16 cellular contexts compared by ENCODE assay signal in the genomic region with DNA sequence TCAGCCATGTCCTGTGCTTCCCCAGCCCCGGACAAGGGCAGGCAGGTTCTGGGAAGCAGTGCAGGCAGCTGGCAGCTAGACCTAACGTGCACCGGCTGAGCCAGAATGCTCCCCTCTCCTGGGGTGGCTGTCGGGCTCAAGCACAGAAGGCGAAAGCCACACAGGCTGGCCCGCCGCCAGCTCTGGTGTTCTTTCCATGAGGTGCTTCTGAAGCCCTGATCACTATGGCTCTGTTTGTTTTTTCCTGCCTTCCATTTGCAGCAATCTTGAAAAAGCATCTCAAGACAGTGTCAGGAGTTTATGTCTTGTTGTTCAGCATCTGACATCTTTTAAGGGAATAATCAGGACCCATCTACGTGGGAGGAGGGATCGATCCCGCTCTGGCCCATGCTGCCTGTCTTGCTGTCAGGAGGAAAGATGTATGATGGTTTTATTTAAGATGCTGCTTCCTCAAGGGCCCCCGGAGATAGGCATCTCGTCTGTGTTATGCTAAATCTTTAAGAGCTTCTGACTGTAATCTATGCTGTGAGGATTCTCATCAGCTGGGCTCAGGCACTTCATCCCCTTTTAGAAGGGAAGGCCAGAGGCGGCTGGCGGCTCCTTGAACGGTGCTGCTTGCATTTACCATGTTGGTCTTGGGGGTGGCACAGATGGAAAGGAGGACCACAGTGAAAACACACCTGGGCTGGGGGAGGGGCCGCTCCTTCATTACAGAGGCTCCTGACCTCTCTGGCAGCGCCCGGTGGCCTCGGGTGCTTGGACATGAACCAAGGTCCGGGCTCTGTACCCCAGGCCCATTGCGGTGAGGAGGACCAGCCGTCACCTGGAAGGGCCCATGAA.
DNase-seq lines count a peak whose midpoint lies in the region; ATAC-seq and TF ChIP-seq lines count a peak whose summit lies in the region.
"Had no signal": no experiment of that assay in that cellular context is flagged by ENCODE, and none has a peak within 500 bp of the region (broad histone marks: within the 10 kb centered on the region; RNA-seq: fewer than 3 reads in every experiment).

No MANE protein-coding gene starts in this region.

- no peaks in the 10 kb centered on the region for H3K9me3 ChIP-seq in right cardiac atrium (ENCODE audit: control insufficient read depth, low read length)
- H3K9me3 ChIP-seq: colonic mucosa had no signal

- no peak for TF ChIP-seq CTCF in RWPE1 (conservative IDR thresholded peaks at IDR 0.05; ENCODE audit: low read depth)

- CTCF ChIA-PET in RWPE1 (lab: Yijun Ruan, JAX) = no interaction called here

- POLR2A ChIA-PET in RWPE1 (lab: Yijun Ruan, JAX; ENCODE audit: low non-redundant PET) = interaction anchor here (0.6 kb wide), 1 partner anchor 347 kb away, joined by 3 read pairs; no protein-coding TSS in a partner anchor

- 73% methylated on average over 22 of the region's 22 CpGs for WGBS in right cardiac atrium

- peaks cover 3% of the 10 kb centered on the region for H3K4me1 ChIP-seq in right cardiac atrium (ENCODE audit: control insufficient read depth, insufficient read depth, low read length)
- H3K4me1 ChIP-seq: colonic mucosa had no signal

- H3K27ac ChIP-seq in right cardiac atrium (ENCODE audit: low read length) = no peak overlapping the region
- H3K27ac ChIP-seq in RWPE1 = no peak overlapping the region
- H3K27ac ChIP-seq: 22Rv1, colonic mucosa had no signal

- intact Hi-C loops in right cardiac atrium (cut with DNase I) = no loop called here

- H3K4me3 ChIP-seq in right cardiac atrium (ENCODE audit: low read length) = no peak overlapping the region
- H3K4me3 ChIP-seq: colonic mucosa had no signal

- ATAC-seq in right cardiac atrium = no peak
- ATAC-seq: stimulated activated naive CD8-positive, alpha-beta T cell treated with anti-CD3 and anti-CD28 coated beads, Interleukin-15, amount 100 ng/mL, for 72 hours had no signal

- DNase-seq in NCI-H1092 treated with DMSO at 0.1 percent for 48 hours (lab: John Stamatoyannopoulos, UW) = peak; percentile 18
- no peak for DNase-seq in NCI-H1092 (lab: John Stamatoyannopoulos, UW)
- DNase-seq in ELF-1 (ENCODE audit: low read depth, low spot score) = peak; percentile 24
- DNase-seq in NCI-H524 treated with DMSO at 0.1 percent for 48 hours (lab: John Stamatoyannopoulos, UW) = peak; percentile 44
- peak; percentile 49 to 83 (median 74) for DNase-seq in right cardiac atrium
- no peak for DNase-seq in stimulated activated CD8-positive, alpha-beta memory T cell treated with anti-CD3 and anti-CD28 coated beads, Interleukin-4, amount 100 ng/mL, for 48 hours
- DNase-seq in RWPE1 (ENCODE audit: low spot score) = no peak
- no peak for DNase-seq in NCI-H226
- DNase-seq: activated CD4-positive, alpha-beta T cell treated with anti-CD3 and anti-CD28 coated beads for 48 hours; colonic mucosa; kidney glomerular epithelial cell; MM.1S; NCI-H2081; retina; stimulated activated naive CD8-positive, alpha-beta T cell treated with anti-CD3 and anti-CD28 coated beads, Interleukin-15, amount 100 ng/mL, for 72 hours had no signal

- H3K27me3 ChIP-seq in right cardiac atrium (ENCODE audit: control insufficient read depth, insufficient read depth) = no peaks in the 10 kb centered on the region
- H3K27me3 ChIP-seq: colonic mucosa had no signal

Comparison
In these comparisons a context has a peak if more than half of its experiments do, and no peak if none do; other contexts are left out.
1. DNase-seq: peak in NCI-H1092 treated with DMSO at 0.1 percent for 48 hours (single experiment), ELF-1 (single experiment), NCI-H524 treated with DMSO at 0.1 percent for 48 hours (single experiment) and right cardiac atrium (3 of 3); none in NCI-H1092 (single experiment), stimulated activated CD8-positive, alpha-beta memory T cell treated with anti-CD3 and anti-CD28 coated beads, Interleukin-4, amount 100 ng/mL, for 48 hours (single experiment), RWPE1 (single experiment) and NCI-H226 (single experiment).